9 cellular contexts compared by ENCODE assay signal in the genomic region with DNA sequence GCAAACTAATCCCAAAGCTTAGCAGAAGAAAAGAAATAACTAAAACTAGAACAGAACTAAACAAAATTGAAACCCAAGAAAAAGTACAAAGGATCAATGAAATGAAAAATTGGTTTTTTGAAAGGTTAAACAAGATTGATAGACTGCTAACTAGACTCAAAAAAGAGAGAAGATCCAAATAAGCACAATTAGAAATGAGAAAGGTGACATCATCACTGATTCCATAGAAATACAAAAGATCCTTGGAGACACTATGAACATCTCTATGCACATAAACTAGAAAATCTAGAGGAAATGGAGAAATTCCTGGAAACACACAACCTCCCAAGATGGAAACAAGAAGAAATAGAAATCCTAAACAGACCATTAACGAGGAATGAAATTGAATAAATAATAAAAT.
"Had no signal": no experiment of that assay in that cellular context is flagged by ENCODE, and none has a peak within 500 bp of the region (broad histone marks: within the 10 kb centered on the region; RNA-seq: fewer than 3 reads in every experiment).

No MANE protein-coding gene starts in this region.

- H3K4me3 ChIP-seq: GM23248 had no signal

- H3K27ac ChIP-seq: GM23248, HL-60, KMS-11 had no signal

- H2AFZ ChIP-seq: GM23248 had no signal

- H3K4me2 ChIP-seq: KMS-11 had no signal

- DNase-seq: GM23248, GOT3, H9, HCEC 1CT, HFFc6, IMR-90, KBM-7 had no signal

- H3K9ac ChIP-seq: GM23248, KMS-11 had no signal
